ENCODE assay signal across 8 cellular contexts in genomic region chr12:49165114-49165513, GRCh38.
"Had no signal": no experiment of that assay in that cellular context is flagged by ENCODE, and none has a peak within 500 bp of the region (broad histone marks: within the 10 kb centered on the region; RNA-seq: fewer than 3 reads in every experiment).

No MANE protein-coding gene starts in this region.

- DNase-seq: GDM1, GF-D8 had no signal

- ATAC-seq: GM12878 had no signal

- FAIRE-seq: G401.6, GM12878, GM12891, GM12892, GM18507, GM19239 had no signal

- H3K4me3 ChIP-seq: GM12878 had no signal
